In genomic region chr7:142400042-142400441, GRCh38 we compare ENCODE assay signal across 20 cellular contexts.
DNase-seq lines count a peak whose midpoint lies in the region; ATAC-seq and TF ChIP-seq lines count a peak whose summit lies in the region.
"Had no signal": no experiment of that assay in that cellular context is flagged by ENCODE, and none has a peak within 500 bp of the region (broad histone marks: within the 10 kb centered on the region; RNA-seq: fewer than 3 reads in every experiment).

No MANE protein-coding gene starts in this region.

- H3K27ac Mint-ChIP-seq in CD4-positive, alpha-beta T cell: no peak overlapping the region
- H3K27ac Mint-ChIP-seq in CD8-positive, alpha-beta T cell: no peak overlapping the region
- H3K27ac Mint-ChIP-seq in T-helper 17 cell: no peak overlapping the region
- no peak overlapping the region for H3K27ac Mint-ChIP-seq in WTC11
- H3K27ac Mint-ChIP-seq: H9, IgD-negative memory B cell had no signal

- no peak overlapping the region for H4K91ac ChIP-seq in mesenchymal stem cell (ENCODE audit: low read length)

- no peak overlapping the region for H3K4me3 ChIP-seq in CD8-positive, alpha-beta T cell (ENCODE audit: low read depth, low read length)
- no peak overlapping the region for H3K4me3 ChIP-seq in mesenchymal stem cell (ENCODE audit: insufficient read depth in 1 of 2, low read depth in 1 of 2, low read length in 2 of 2)
- H3K4me3 ChIP-seq: GM12878 had no signal

- no peak for TF ChIP-seq CTCF in CD4-positive, alpha-beta T cell (IDR thresholded peaks at IDR 0.05)
- no peak for TF ChIP-seq CTCF in CD8-positive, alpha-beta T cell (IDR thresholded peaks at IDR 0.05)
- TF ChIP-seq CTCF in WTC11 (IDR thresholded peaks at IDR 0.05) (no peak), GM10266 (IDR thresholded peaks at IDR 0.05; ENCODE audit: control insufficient read depth, insufficient read depth, low read depth, missing control alignments) (no peak)

- intact Hi-C loops in CD4-positive, alpha-beta T cell (cut with DNase I, micrococcal nuclease): no loop called here
- intact Hi-C loops in CD8-positive, alpha-beta T cell (cut with DNase I, micrococcal nuclease): no loop called here

- H3K27ac ChIP-seq in CD4-positive, alpha-beta T cell (ENCODE audit: low read depth, low read length): no peak overlapping the region
- H3K27ac ChIP-seq in CD8-positive, alpha-beta T cell (ENCODE audit: low read depth, low read length): no peak overlapping the region
- H3K27ac ChIP-seq in mesenchymal stem cell (ENCODE audit: low read length, poor library complexity, severe bottlenecking): no peak overlapping the region

- no peak overlapping the region for H2AK5ac ChIP-seq in mesenchymal stem cell (ENCODE audit: low read length, severe bottlenecking)

- H3K36me3 Mint-ChIP-seq in CD4-positive, alpha-beta T cell (ENCODE audit: low read depth): no peaks in the 10 kb centered on the region
- H3K36me3 Mint-ChIP-seq in CD8-positive, alpha-beta T cell: no peaks in the 10 kb centered on the region
- peaks cover 3% of the 10 kb centered on the region for H3K36me3 Mint-ChIP-seq in T-helper 17 cell (ENCODE audit: low read depth)
- H3K36me3 Mint-ChIP-seq in WTC11: no peaks in the 10 kb centered on the region
- H3K36me3 Mint-ChIP-seq: CD4-positive, CD25-positive, alpha-beta regulatory T cell; IgD-negative memory B cell had no signal

- no peak overlapping the region for H3K4me3 Mint-ChIP-seq in CD4-positive, alpha-beta T cell
- H3K4me3 Mint-ChIP-seq in CD8-positive, alpha-beta T cell: no peak overlapping the region
- H3K4me3 Mint-ChIP-seq in T-helper 17 cell (no peak overlapping the region), WTC11 (no peak overlapping the region)
- H3K4me3 Mint-ChIP-seq: CD4-positive, CD25-positive, alpha-beta regulatory T cell; H9; IgD-negative memory B cell had no signal

- no peaks in the 10 kb centered on the region for H3K79me1 ChIP-seq in mesenchymal stem cell (replicated peaks; ENCODE audit: low read length, poor library complexity, severe bottlenecking)

- H2BK12ac ChIP-seq in mesenchymal stem cell (ENCODE audit: low read length in 2 of 2): no peak overlapping the region

- H3K9ac ChIP-seq in mesenchymal stem cell (ENCODE audit: low read length): no peak overlapping the region

- H2AFZ ChIP-seq in mesenchymal stem cell (ENCODE audit: low read depth, low read length): no peak overlapping the region

- no peak overlapping the region for H3K4ac ChIP-seq in mesenchymal stem cell (ENCODE audit: low read depth in 1 of 2, low read length in 2 of 2)

- no peak for DNase-seq in CD4-positive, alpha-beta T cell
- DNase-seq in CD8-positive, alpha-beta T cell: no peak
- DNase-seq in T-helper 17 cell (no peak), mesenchymal stem cell (no peak), NCI-H2196 (lab: John Stamatoyannopoulos, UW; ENCODE audit: unreplicated experiment) (no peak), WTC11 (ENCODE audit: low spot score) (no peak), NCI-H2107 (lab: John Stamatoyannopoulos, UW) (no peak), GM10266 (ENCODE audit: extremely low spot score) (no peak)
- DNase-seq: ACHN; BE2C; C1 segment of cervical spinal cord; CD4-positive, CD25-positive, alpha-beta regulatory T cell; DMS153; DMS79; GF-D8; GOT3; H9 had no signal

- H3K27me3 Mint-ChIP-seq in CD4-positive, alpha-beta T cell: peaks cover 8% of the 10 kb centered on the region
- H3K27me3 Mint-ChIP-seq in CD8-positive, alpha-beta T cell (ENCODE audit: low read depth): peaks cover 3% of the 10 kb centered on the region
- H3K27me3 Mint-ChIP-seq in T-helper 17 cell: peaks cover 42% of the 10 kb centered on the region
- H3K27me3 Mint-ChIP-seq in WTC11 (ENCODE audit: low read depth): no peaks in the 10 kb centered on the region; the same call in 1 of the 2 replicates

- ATAC-seq in CD4-positive, alpha-beta T cell (ENCODE audit: poor library complexity): peak; percentile 37
- peak; percentile 38 for ATAC-seq in CD8-positive, alpha-beta T cell
- peak; percentile 20 for ATAC-seq in T-helper 17 cell
- no peak for ATAC-seq in WTC11
- ATAC-seq: GM12878, HepG2 had no signal

- no peaks in the 10 kb centered on the region for H3K9me3 ChIP-seq in CD4-positive, alpha-beta T cell (ENCODE audit: control insufficient read depth, low read length)
- no peaks in the 10 kb centered on the region for H3K9me3 ChIP-seq in CD8-positive, alpha-beta T cell (ENCODE audit: low read length)
- H3K9me3 ChIP-seq in T-helper 17 cell (ENCODE audit: control insufficient read depth, low read length, poor library complexity, severe bottlenecking) (no peaks in the 10 kb centered on the region), mesenchymal stem cell (ENCODE audit: control insufficient read depth, low read length) (no peaks in the 10 kb centered on the region)
- H3K9me3 ChIP-seq: BE2C had no signal

- no peaks in the 10 kb centered on the region for H3K27me3 ChIP-seq in CD4-positive, alpha-beta T cell (ENCODE audit: control insufficient read depth, insufficient read depth, low read length)
- H3K27me3 ChIP-seq in CD8-positive, alpha-beta T cell (ENCODE audit: insufficient read depth, low read length): no peaks in the 10 kb centered on the region
- H3K27me3 ChIP-seq in mesenchymal stem cell (ENCODE audit: control insufficient read depth in 1 of 2, insufficient read depth in 1 of 2, low read length in 2 of 2): peaks cover 19 to 26% of the 10 kb centered on the region in 2 experiments
- H3K27me3 ChIP-seq: BE2C had no signal

- CTCF ChIA-PET in CD4-positive, alpha-beta T cell (lab: Charles Lee): no interaction called here
- CTCF ChIA-PET in CD8-positive, alpha-beta T cell (lab: Charles Lee): interaction anchor here (2.5 kb wide), 1 partner anchor 14 kb away, joined by 9 read pairs; no protein-coding TSS in a partner anchor
- CTCF ChIA-PET in WTC11 (lab: Charles Lee): interaction anchor here (1.0 kb wide), 1 partner anchor 61 kb away, joined by 3 read pairs; no protein-coding TSS in a partner anchor

- POLR2A ChIA-PET in CD4-positive, alpha-beta T cell (lab: Charles Lee): no interaction called here
- POLR2A ChIA-PET in CD8-positive, alpha-beta T cell (lab: Charles Lee): no interaction called here
- POLR2A ChIA-PET in WTC11 (lab: Charles Lee): no interaction called here

- peak overlapping the region; percentile 23 for H2BK15ac ChIP-seq in mesenchymal stem cell (ENCODE audit: low read depth, poor library complexity, severe bottlenecking)

- no peak overlapping the region for H3K18ac ChIP-seq in mesenchymal stem cell (ENCODE audit: low read depth in 1 of 2, low read length in 2 of 2)

- no peak overlapping the region for H3K14ac ChIP-seq in mesenchymal stem cell (ENCODE audit: low read length in 2 of 2)

- no peak overlapping the region for H4K8ac ChIP-seq in mesenchymal stem cell (ENCODE audit: low read length)

- no peak overlapping the region for H2BK5ac ChIP-seq in mesenchymal stem cell (ENCODE audit: low read depth, low read length, poor library complexity, severe bottlenecking)

- H2BK120ac ChIP-seq in mesenchymal stem cell (ENCODE audit: low read depth, low read length): no peak overlapping the region

- no peaks in the 10 kb centered on the region for H3K9me3 Mint-ChIP-seq in CD4-positive, alpha-beta T cell
- no peaks in the 10 kb centered on the region for H3K9me3 Mint-ChIP-seq in CD8-positive, alpha-beta T cell
- no peaks in the 10 kb centered on the region for H3K9me3 Mint-ChIP-seq in WTC11
- H3K9me3 Mint-ChIP-seq: CD4-positive, CD25-positive, alpha-beta regulatory T cell; H9 had no signal

- H3K23ac ChIP-seq in mesenchymal stem cell (ENCODE audit: low read length in 2 of 2): no peak overlapping the region

- H3K4me1 ChIP-seq in CD8-positive, alpha-beta T cell (ENCODE audit: insufficient read depth, low read length): no peaks in the 10 kb centered on the region
- no peaks in the 10 kb centered on the region for H3K4me1 ChIP-seq in mesenchymal stem cell (ENCODE audit: control insufficient read depth, insufficient read depth, low read depth, low read length)
- H3K4me1 ChIP-seq: BE2C had no signal

- H3K4me2 ChIP-seq in mesenchymal stem cell (ENCODE audit: low read length, poor library complexity, severe bottlenecking): no peak overlapping the region

- 83% methylated on average over 4 of the region's 4 CpGs for WGBS in mesenchymal stem cell

- no peaks in the 10 kb centered on the region for H3K36me3 ChIP-seq in CD8-positive, alpha-beta T cell (ENCODE audit: insufficient read depth, low read length)
- no peaks in the 10 kb centered on the region for H3K36me3 ChIP-seq in mesenchymal stem cell (ENCODE audit: control insufficient read depth in 1 of 2, insufficient read depth in 2 of 2, low read depth in 1 of 2, low read length in 2 of 2)
- H3K36me3 ChIP-seq: BE2C had no signal

- no peaks in the 10 kb centered on the region for H3K4me1 Mint-ChIP-seq in CD4-positive, alpha-beta T cell (ENCODE audit: low read depth)
- H3K4me1 Mint-ChIP-seq in CD8-positive, alpha-beta T cell (ENCODE audit: low read depth): no peaks in the 10 kb centered on the region
- H3K4me1 Mint-ChIP-seq in T-helper 17 cell (no peaks in the 10 kb centered on the region), WTC11 (no peaks in the 10 kb centered on the region)
- H3K4me1 Mint-ChIP-seq: H9, IgD-negative memory B cell had no signal

TF ChIP-seq in WTC11, 78 proteins besides CTCF, POLR2A, EP300 and RAD21 (continues in another document):
- no peak for TF ChIP-seq ELF4 (CRISPR knock-in tag; IDR thresholded peaks at IDR 0.05; ENCODE audit: low read depth)
- TF ChIP-seq E2F4 (CRISPR knock-in tag; IDR thresholded peaks at IDR 0.05; ENCODE audit: borderline replicate concordance, low read depth): no peak
- TF ChIP-seq CDX4 (CRISPR knock-in tag; IDR thresholded peaks at IDR 0.05; ENCODE audit: borderline replicate concordance): no peak
- no peak for TF ChIP-seq JAZF1 (CRISPR knock-in tag; IDR thresholded peaks at IDR 0.05)
